In genomic region chr18:34608064-34608463, GRCh38 we compare ENCODE assay signal across 25 cellular contexts.
"Had no signal": no experiment of that assay in that cellular context is flagged by ENCODE, and none has a peak within 500 bp of the region (broad histone marks: within the 10 kb centered on the region; RNA-seq: fewer than 3 reads in every experiment).

No MANE protein-coding gene starts in this region.

- DNase-seq: colonic mucosa; effector CD8-positive, alpha-beta T cell; endodermal cell; foreskin fibroblast; hypothalamus; immature natural killer cell; islet precursor cell; kidney glomerular epithelial cell; mammary epithelial cell; naive thymus-derived CD8-positive, alpha-beta T cell; nephron progenitor cell; nucleus accumbens; right lobe of liver; stimulated activated CD4-positive, alpha-beta T cell treated with anti-CD3 and anti-CD28 coated beads, Interleukin-2, amount 100 ng/mL, for 24 hours; stimulated activated CD4-positive, alpha-beta T cell treated with anti-CD3 and anti-CD28 coated beads, Interleukin-4, amount 100 ng/mL, for 24 hours; stimulated activated naive CD4-positive, alpha-beta T cell treated with Interleukin-2 at 50 U/mL for 16 hours; stomach; substantia nigra; testis; tibial artery had no signal

- H3K36me3 ChIP-seq: colonic mucosa, gastroesophageal sphincter, prostate gland, right lobe of liver, stomach, tibial artery had no signal

- H3K27ac ChIP-seq: colonic mucosa, epithelial cell of prostate, gastroesophageal sphincter, prostate gland, right lobe of liver, stomach, testis, tibial artery had no signal

- ATAC-seq: esophagus mucosa; gastroesophageal sphincter; naive thymus-derived CD8-positive, alpha-beta T cell; right lobe of liver; stimulated activated effector memory CD8-positive, alpha-beta T cell treated with anti-CD3 and anti-CD28 coated beads, Interleukin-12 subunit alpha, Interleukin-12 subunit beta, amount 100 ng/mL, for 72 hours had no signal

- H3K27me3 ChIP-seq: colonic mucosa, gastroesophageal sphincter, right lobe of liver, stomach, testis, tibial artery had no signal

- H3K4me3 ChIP-seq: colonic mucosa, gastroesophageal sphincter, prostate gland, right lobe of liver, stomach, testis, tibial artery had no signal

- H3K9me3 ChIP-seq: colonic mucosa, gastroesophageal sphincter, prostate gland, right lobe of liver, stomach, testis, tibial artery had no signal

- H3K4me1 ChIP-seq: colonic mucosa, prostate gland, right lobe of liver, testis had no signal
